Comparison of ENCODE assay signal across 1 cellular context in genomic region chr1:212908971-212909370, GRCh38.
TF ChIP-seq lines count a peak whose summit lies in the region.

No MANE protein-coding gene starts in this region.

TF ChIP-seq in WTC11, 78 proteins besides CTCF, POLR2A, EP300 and RAD21 (continued from another document):
- TF ChIP-seq ZBTB43 (CRISPR knock-in tag; IDR thresholded peaks at IDR 0.05) (no peak), ZNF416 (CRISPR knock-in tag; IDR thresholded peaks at IDR 0.05) (peak; percentile 44; the same call in 1 of the 2 replicates), STAT6 (CRISPR knock-in tag; conservative IDR thresholded peaks at IDR 0.05; ENCODE audit: low read depth) (no peak), GTF2I (CRISPR knock-in tag; conservative IDR thresholded peaks at IDR 0.05) (no peak), GRHL2 (CRISPR knock-in tag; IDR thresholded peaks at IDR 0.05; ENCODE audit: insufficient replicate concordance, severe bottlenecking) (no peak), NFATC4 (CRISPR knock-in tag; IDR thresholded peaks at IDR 0.05) (peak; percentile 28; the same call in 1 of the 2 replicates), FOXP4 (CRISPR knock-in tag; IDR thresholded peaks at IDR 0.05) (no peak), OVOL2 (CRISPR knock-in tag; IDR thresholded peaks at IDR 0.05; ENCODE audit: borderline replicate concordance) (no peak), RELA (CRISPR knock-in tag; IDR thresholded peaks at IDR 0.05; ENCODE audit: borderline replicate concordance) (no peak), JAZF1 (CRISPR knock-in tag; IDR thresholded peaks at IDR 0.05) (no peak), ZNF263 (CRISPR knock-in tag; IDR thresholded peaks at IDR 0.05; ENCODE audit: low read depth) (no peak), ELF4 (CRISPR knock-in tag; IDR thresholded peaks at IDR 0.05; ENCODE audit: low read depth) (no peak), RORB (CRISPR knock-in tag; IDR thresholded peaks at IDR 0.05) (no peak), TCF7 (CRISPR knock-in tag; IDR thresholded peaks at IDR 0.05; ENCODE audit: low read depth) (no peak)
